Comparison of ENCODE assay signal across 14 cellular contexts in genomic region chr10:14840178-14840577, GRCh38. TPM values are rescaled to one million over a fixed set of nuclear protein-coding genes. Genes with fewer than 3 reads are reported as not detected.
DNase-seq lines count a peak whose midpoint lies in the region; ATAC-seq, FAIRE-seq and TF ChIP-seq lines count a peak whose summit lies in the region.
"Had no signal": no experiment of that assay in that cellular context is flagged by ENCODE, and none has a peak within 500 bp of the region (broad histone marks: within the 10 kb centered on the region; RNA-seq: fewer than 3 reads in every experiment).

No MANE protein-coding gene starts in this region.

- H3K27me3 ChIP-seq in HepG2 (ENCODE audit: control insufficient read depth in 1 of 2, insufficient read depth in 2 of 2, low read length in 2 of 2) (no peaks in the 10 kb centered on the region; a peak in 1 of 5 replicates), right lobe of liver (no peaks in the 10 kb centered on the region)

- no peak overlapping the region for H3K9ac ChIP-seq in HepG2 (ENCODE audit: insufficient read depth, low read depth, low read length)

- in situ Hi-C loops in HepG2 (cut with HindIII; ENCODE audit: extremely low pct_ligation_motif_present, low pct_unique_long_range_greater_than_20kb), result no loop called here

- TF ChIP-seq RAD21 in HepG2 (CRISPR knock-in tag; IDR thresholded peaks at IDR 0.05), result no peak

- no peak for TF ChIP-seq CTCF in HepG2 (CRISPR knock-in tag; IDR thresholded peaks at IDR 0.05)
- TF ChIP-seq CTCF in right lobe of liver (IDR thresholded peaks at IDR 0.05), result no peak
- TF ChIP-seq CTCF in glutamatergic neuron (IDR thresholded peaks at IDR 0.05; ENCODE audit: partially characterized antibody, unreplicated experiment), result no peak

- no peak for TF ChIP-seq POLR2A in HepG2 (IDR thresholded peaks at IDR 0.05; ENCODE audit: insufficient read depth in 1 of 2, low read depth in 2 of 2, low read length in 2 of 2)
- TF ChIP-seq POLR2A in right lobe of liver (IDR thresholded peaks at IDR 0.05), result no peak

- H3K27ac ChIP-seq in HepG2 (ENCODE audit: extremely low read length, insufficient read depth, low read length) (no peak overlapping the region), right lobe of liver (no peak overlapping the region)
- H3K27ac ChIP-seq: PC-9 had no signal

- intact Hi-C loops in HepG2 (cut with micrococcal nuclease; ENCODE audit: unreplicated experiment), result no loop called here
- intact Hi-C loops in right lobe of liver (cut with DNase I), result no loop called here

- H3K27ac Mint-ChIP-seq in T-helper 17 cell (peak overlapping the region; percentile 94), glutamatergic neuron (ENCODE audit: unreplicated experiment) (no peak overlapping the region)

- H3K36me3 Mint-ChIP-seq in T-helper 17 cell (ENCODE audit: low read depth) (peaks cover 11% of the 10 kb centered on the region), glutamatergic neuron (ENCODE audit: unreplicated experiment) (no peaks in the 10 kb centered on the region)

- H3K9me3 ChIP-seq in HepG2 (ENCODE audit: low read length) (no peaks in the 10 kb centered on the region), right lobe of liver (no peaks in the 10 kb centered on the region), T-helper 17 cell (ENCODE audit: control insufficient read depth, low read length, poor library complexity, severe bottlenecking) (no peaks in the 10 kb centered on the region)

- FAIRE-seq in HepG2 (lab: Jason Lieb, UNC), result no peak
- FAIRE-seq: colon, frontal cortex had no signal

- H3K4me2 ChIP-seq in HepG2 (ENCODE audit: low read depth, low read length), result peak overlapping the region; percentile 82; the same call in 1 of the 2 replicates

- H3K4me1 ChIP-seq in HepG2 (ENCODE audit: insufficient read depth, low read length) (peaks cover 17% of the 10 kb centered on the region), right lobe of liver (peaks cover 0 to 10% (median 4%) of the 10 kb centered on the region in 4 donors)

- CTCF ChIA-PET in HepG2 (lab: Yijun Ruan, JAX; ENCODE audit: low intra/inter-chr PET ratio, low total read pairs), result no interaction called here

- peaks cover 7% of the 10 kb centered on the region for H3K9me3 Mint-ChIP-seq in glutamatergic neuron (ENCODE audit: unreplicated experiment)

- ATAC-seq in HepG2 (no peak), right lobe of liver (no peak), T-helper 17 cell (no peak)

- TF ChIP-seq EP300 in HepG2 (IDR thresholded peaks at IDR 0.05; ENCODE audit: low read depth in 2 of 2, low read length in 2 of 2) (no peak), HepG2 (CRISPR knock-in tag; IDR thresholded peaks at IDR 0.05; ENCODE audit: borderline replicate concordance) (no peak)

- peaks cover 13 to 43% of the 10 kb centered on the region in 2 experiments for H3K36me3 ChIP-seq in HepG2 (replicated peaks in 1 of 2; ENCODE audit: control insufficient read depth in 1 of 2, insufficient read depth in 2 of 2, low read length in 2 of 2)
- H3K36me3 ChIP-seq in right lobe of liver, result peaks cover 0 to 29% (median 3%) of the 10 kb centered on the region in 4 donors

- POLR2A ChIA-PET in HepG2 (lab: Yijun Ruan, JAX), result no interaction called here

- peaks cover 25% of the 10 kb centered on the region for H3K79me2 ChIP-seq in HepG2 (ENCODE audit: insufficient read depth, low read length)

- no peak overlapping the region; a peak in 2 of 6 replicates for H3K4me3 ChIP-seq in HepG2 (replicated peaks in 1 of 3; ENCODE audit: insufficient read depth in 1 of 3, low read depth in 2 of 3, low read length in 3 of 3)
- no peak overlapping the region for H3K4me3 ChIP-seq in right lobe of liver

- H3K4me3 Mint-ChIP-seq in T-helper 17 cell, result peak overlapping the region; percentile 95
- H3K4me3 Mint-ChIP-seq in glutamatergic neuron (ENCODE audit: unreplicated experiment), result peak overlapping the region; percentile 64

- no peak for DNase-seq in HepG2 (ENCODE audit: low spot score)
- DNase-seq in right lobe of liver, result no peak
- DNase-seq in T-helper 17 cell, result no peak
- DNase-seq in glutamatergic neuron, result no peak
- no peak for DNase-seq in GM19238 (ENCODE audit: insufficient read length, low spot score)
- no peak for DNase-seq in NCI-H345 (lab: John Stamatoyannopoulos, UW)
- DNase-seq in NCI-H1092 treated with DMSO at 0.1 percent for 48 hours (lab: John Stamatoyannopoulos, UW), result no peak
- DNase-seq: DMS79, GOT3, NCI-H2081, NCI-H526 treated with DMSO at 0.1 percent for 48 hours, PC-9 had no signal

- WGBS in HepG2 (ENCODE audit: low lambda C conversion rate), result 96% methylated on average over 2 of the region's 2 CpGs
- 79% methylated on average over 2 of the region's 2 CpGs for WGBS in right lobe of liver (ENCODE audit: insufficient coverage, low coverage, low lambda C conversion rate, missing lambda C conversion rate)

- no peak overlapping the region for H2AFZ ChIP-seq in HepG2 (ENCODE audit: low read length)
- H2AFZ ChIP-seq: PC-9 had no signal

- BruUV-seq in HepG2 (replicated peaks; lab: Mats Ljungman, UMichigan), result no TSS peak

- H4K20me1 ChIP-seq in HepG2 (ENCODE audit: insufficient read depth, low read length), result peaks cover 4% of the 10 kb centered on the region; the same call in 1 of the 2 replicates

- H3K27me3 Mint-ChIP-seq in T-helper 17 cell (no peaks in the 10 kb centered on the region), glutamatergic neuron (ENCODE audit: unreplicated experiment) (peaks cover 7% of the 10 kb centered on the region)

- peaks cover 15% of the 10 kb centered on the region for H3K4me1 Mint-ChIP-seq in T-helper 17 cell
- peaks cover 2% of the 10 kb centered on the region for H3K4me1 Mint-ChIP-seq in glutamatergic neuron (ENCODE audit: low read depth, unreplicated experiment)

RNA-seq across cellular contexts. Expression of gene HSPA14, which starts 2.1 kb away (rescaled TPM):
- 29.8 and 42.9 TPM in 2 replicates for total RNA-seq in HepG2 (2016; rRNA removed; fragmentation: Illumina TruSeq; extraction: Trizol)
- total RNA-seq in HepG2 (2016; cell fraction: cytosol; rRNA removed; fragmentation: Illumina TruSeq; extraction: Trizol; ENCODE audit: low read depth), result 6.3 and 7.7 TPM in 2 replicates
- total RNA-seq in HepG2 (2016; cell fraction: insoluble cytoplasmic fraction; rRNA removed; fragmentation: Illumina TruSeq; extraction: Trizol), result 29.1 and 44.5 TPM in 2 replicates
- total RNA-seq in HepG2 (2016; cell fraction: membrane; rRNA removed; fragmentation: Illumina TruSeq; extraction: Trizol), result 14.3 TPM in 2 replicates
- total RNA-seq in HepG2 (2016; cell fraction: nucleus; rRNA removed; fragmentation: Illumina TruSeq; extraction: Trizol), result 14.4 and 15.2 TPM in 2 replicates
- polyA plus RNA-seq in HepG2 (2011; rRNA removed), result 6.7 and 10.7 TPM in 2 replicates
- 4.2 and 4.8 TPM in 2 replicates for polyA plus RNA-seq in HepG2 (2011; cell fraction: cytosol; rRNA removed)
- 5.3 and 6.5 TPM in 2 replicates for polyA plus RNA-seq in HepG2 (2011; cell fraction: nucleus; rRNA removed)
- 6.8 and 7.8 TPM in 2 replicates for polyA plus RNA-seq in HepG2 (2012)
- polyA plus RNA-seq in HepG2 (2016; cell fraction: cytosol; fragmentation: Illumina TruSeq; extraction: Trizol; ENCODE audit: low read depth), result 4.1 and 4.4 TPM in 2 replicates
- 34.0 and 35.5 TPM in 2 replicates for polyA plus RNA-seq in HepG2 (2016; cell fraction: insoluble cytoplasmic fraction; fragmentation: Illumina TruSeq; extraction: Trizol; ENCODE audit: low read depth)
- polyA plus RNA-seq in HepG2 (2016; cell fraction: membrane; fragmentation: Illumina TruSeq; extraction: Trizol; ENCODE audit: low read depth), result 6.9 and 7.7 TPM in 2 replicates
- polyA plus RNA-seq in HepG2 (2016; cell fraction: nucleus; fragmentation: Illumina TruSeq; extraction: Trizol; ENCODE audit: insufficient read depth, low read depth), result 19.9 and 23.1 TPM in 2 replicates
- 1.3 and 3.7 TPM in 2 replicates for polyA minus RNA-seq in HepG2 (2011; rRNA and poly(A)+ RNA removed; ENCODE audit: low replicate concordance)
- polyA minus RNA-seq in HepG2 (2011; cell fraction: cytosol; rRNA and poly(A)+ RNA removed), result 2.6 and 3.1 TPM in 2 replicates
- polyA minus RNA-seq in HepG2 (2011; cell fraction: nucleus; rRNA and poly(A)+ RNA removed), result 10.1 and 10.6 TPM in 2 replicates
- total RNA-seq in right lobe of liver, result 1 to 10 TPM; 2.7 to 8.6 (median 4.9) TPM
- 10 to 100 TPM; 22.5 to 24.7 TPM for total RNA-seq in T-helper 17 cell
- total RNA-seq in glutamatergic neuron (ENCODE audit: unreplicated experiment), result 10.1 TPM

RNA-seq across cellular contexts. Expression of gene MSANTD7, which starts 2.1 kb away (rescaled TPM):
- total RNA-seq in HepG2 (2016; rRNA removed; fragmentation: Illumina TruSeq; extraction: Trizol), result 16.7 and 22.8 TPM in 2 replicates
- total RNA-seq in HepG2 (2016; cell fraction: cytosol; rRNA removed; fragmentation: Illumina TruSeq; extraction: Trizol; ENCODE audit: low read depth), result 2.6 and 2.8 TPM in 2 replicates
- 17.3 and 21.2 TPM in 2 replicates for total RNA-seq in HepG2 (2016; cell fraction: insoluble cytoplasmic fraction; rRNA removed; fragmentation: Illumina TruSeq; extraction: Trizol)
- 12.6 and 15.8 TPM in 2 replicates for total RNA-seq in HepG2 (2016; cell fraction: membrane; rRNA removed; fragmentation: Illumina TruSeq; extraction: Trizol)
- total RNA-seq in HepG2 (2016; cell fraction: nucleus; rRNA removed; fragmentation: Illumina TruSeq; extraction: Trizol), result 11.5 and 14.9 TPM in 2 replicates
- polyA plus RNA-seq in HepG2 (2011; rRNA removed), result 3.3 and 3.7 TPM in 2 replicates
- polyA plus RNA-seq in HepG2 (2011; cell fraction: cytosol; rRNA removed), result 2.3 and 2.5 TPM in 2 replicates
- polyA plus RNA-seq in HepG2 (2011; cell fraction: nucleus; rRNA removed), result 3.1 and 3.3 TPM in 2 replicates
- 5.0 and 5.4 TPM in 2 replicates for polyA plus RNA-seq in HepG2 (2012)
- polyA plus RNA-seq in HepG2 (2016; cell fraction: cytosol; fragmentation: Illumina TruSeq; extraction: Trizol; ENCODE audit: low read depth), result 1.9 and 2.6 TPM in 2 replicates
- polyA plus RNA-seq in HepG2 (2016; cell fraction: insoluble cytoplasmic fraction; fragmentation: Illumina TruSeq; extraction: Trizol; ENCODE audit: low read depth), result 13.5 and 15.6 TPM in 2 replicates
- 5.8 and 7.4 TPM in 2 replicates for polyA plus RNA-seq in HepG2 (2016; cell fraction: membrane; fragmentation: Illumina TruSeq; extraction: Trizol; ENCODE audit: low read depth)
- 14.2 and 14.9 TPM in 2 replicates for polyA plus RNA-seq in HepG2 (2016; cell fraction: nucleus; fragmentation: Illumina TruSeq; extraction: Trizol; ENCODE audit: insufficient read depth, low read depth)
- 13.9 and 22.5 TPM in 2 replicates for polyA minus RNA-seq in HepG2 (2011; rRNA and poly(A)+ RNA removed; ENCODE audit: low replicate concordance)
- polyA minus RNA-seq in HepG2 (2011; cell fraction: cytosol; rRNA and poly(A)+ RNA removed), result 5.7 and 6.6 TPM in 2 replicates
- polyA minus RNA-seq in HepG2 (2011; cell fraction: nucleus; rRNA and poly(A)+ RNA removed), result 13.1 and 14.9 TPM in 2 replicates
- total RNA-seq in right lobe of liver, result 1 to 10 TPM; 2.2 to 6.0 (median 3.2) TPM
- total RNA-seq in T-helper 17 cell, result 10 to 100 TPM; 22.2 to 23.2 TPM
- 13.7 TPM for total RNA-seq in glutamatergic neuron (ENCODE audit: unreplicated experiment)

RNA-seq across cellular contexts. Expression of gene CDNF, which starts 2.3 kb away (rescaled TPM):
- total RNA-seq in HepG2 (2016; rRNA removed; fragmentation: Illumina TruSeq; extraction: Trizol), result 0.33 and 0.38 TPM in 2 replicates
- not detected in 2 replicates for total RNA-seq in HepG2 (2016; cell fraction: cytosol; rRNA removed; fragmentation: Illumina TruSeq; extraction: Trizol; ENCODE audit: low read depth)
- 0.18 and 0.22 TPM in 2 replicates for total RNA-seq in HepG2 (2016; cell fraction: insoluble cytoplasmic fraction; rRNA removed; fragmentation: Illumina TruSeq; extraction: Trizol)
- 0.24 and 0.31 TPM in 2 replicates for total RNA-seq in HepG2 (2016; cell fraction: membrane; rRNA removed; fragmentation: Illumina TruSeq; extraction: Trizol)
- total RNA-seq in HepG2 (2016; cell fraction: nucleus; rRNA removed; fragmentation: Illumina TruSeq; extraction: Trizol), result 0.50 and 0.99 TPM in 2 replicates
- polyA plus RNA-seq in HepG2 (2011; rRNA removed), result 0.29 and 0.40 TPM in 2 replicates
- polyA plus RNA-seq in HepG2 (2011; cell fraction: cytosol; rRNA removed), result 0.28 and 0.30 TPM in 2 replicates
- polyA plus RNA-seq in HepG2 (2011; cell fraction: nucleus; rRNA removed), result 0.90 TPM in 1 of 2 replicates, not detected in the other
- 0.37 and 0.55 TPM in 2 replicates for polyA plus RNA-seq in HepG2 (2012)
- polyA plus RNA-seq in HepG2 (2016; cell fraction: cytosol; fragmentation: Illumina TruSeq; extraction: Trizol; ENCODE audit: low read depth), result 0.11 and 0.36 TPM in 2 replicates
- polyA plus RNA-seq in HepG2 (2016; cell fraction: insoluble cytoplasmic fraction; fragmentation: Illumina TruSeq; extraction: Trizol; ENCODE audit: low read depth), result 0.22 TPM in 1 of 2 replicates, not detected in the other
- 0.23 and 0.35 TPM in 2 replicates for polyA plus RNA-seq in HepG2 (2016; cell fraction: membrane; fragmentation: Illumina TruSeq; extraction: Trizol; ENCODE audit: low read depth)
- polyA plus RNA-seq in HepG2 (2016; cell fraction: nucleus; fragmentation: Illumina TruSeq; extraction: Trizol; ENCODE audit: insufficient read depth, low read depth), result 0.96 and 1.9 TPM in 2 replicates
- not detected in 2 replicates for polyA minus RNA-seq in HepG2 (2011; rRNA and poly(A)+ RNA removed; ENCODE audit: low replicate concordance)
- 0.59 TPM in 1 of 2 replicates, not detected in the other for polyA minus RNA-seq in HepG2 (2011; cell fraction: cytosol; rRNA and poly(A)+ RNA removed)
- polyA minus RNA-seq in HepG2 (2011; cell fraction: nucleus; rRNA and poly(A)+ RNA removed), result 0.64 and 1.4 TPM in 2 replicates
- 1 to 10 TPM in 5 of 6 experiments, under 1 TPM in 1; 0.93 to 4.5 (median 3.7) TPM for total RNA-seq in right lobe of liver
- 1 to 10 TPM in 1 of 2 donors, under 1 TPM in 1; 0.62 to 3.2 TPM for total RNA-seq in T-helper 17 cell
- total RNA-seq in glutamatergic neuron (ENCODE audit: unreplicated experiment), result 2.2 TPM

RNA-seq across cellular contexts. Expression of gene SUV39H2, which starts 38.5 kb away (rescaled TPM):
- total RNA-seq in HepG2 (2016; rRNA removed; fragmentation: Illumina TruSeq; extraction: Trizol) (44.3 and 68.8 TPM in 2 replicates), right lobe of liver (1 to 10 TPM; 2.8 to 6.0 (median 4.1) TPM), T-helper 17 cell (1 to 10 TPM; 3.3 to 3.7 TPM), glutamatergic neuron (ENCODE audit: unreplicated experiment) (15.1 TPM)
- 20.7 and 23.6 TPM in 2 replicates for total RNA-seq in HepG2 (2016; cell fraction: cytosol; rRNA removed; fragmentation: Illumina TruSeq; extraction: Trizol; ENCODE audit: low read depth)
- total RNA-seq in HepG2 (2016; cell fraction: insoluble cytoplasmic fraction; rRNA removed; fragmentation: Illumina TruSeq; extraction: Trizol), result 42.7 and 64.8 TPM in 2 replicates
- 49.3 and 50.1 TPM in 2 replicates for total RNA-seq in HepG2 (2016; cell fraction: membrane; rRNA removed; fragmentation: Illumina TruSeq; extraction: Trizol)
- 30.7 and 31.3 TPM in 2 replicates for total RNA-seq in HepG2 (2016; cell fraction: nucleus; rRNA removed; fragmentation: Illumina TruSeq; extraction: Trizol)
- 5.9 and 9.0 TPM in 2 replicates for polyA plus RNA-seq in HepG2 (2011; rRNA removed)
- polyA plus RNA-seq in HepG2 (2011; cell fraction: cytosol; rRNA removed), result 3.1 and 5.2 TPM in 2 replicates
- polyA plus RNA-seq in HepG2 (2011; cell fraction: nucleus; rRNA removed), result 4.5 and 5.0 TPM in 2 replicates
- 12.7 and 17.6 TPM in 2 replicates for polyA plus RNA-seq in HepG2 (2012)
- 13.6 and 17.0 TPM in 2 replicates for polyA plus RNA-seq in HepG2 (2016; cell fraction: cytosol; fragmentation: Illumina TruSeq; extraction: Trizol; ENCODE audit: low read depth)
- 54.6 and 59.6 TPM in 2 replicates for polyA plus RNA-seq in HepG2 (2016; cell fraction: insoluble cytoplasmic fraction; fragmentation: Illumina TruSeq; extraction: Trizol; ENCODE audit: low read depth)
- 29.4 and 34.4 TPM in 2 replicates for polyA plus RNA-seq in HepG2 (2016; cell fraction: membrane; fragmentation: Illumina TruSeq; extraction: Trizol; ENCODE audit: low read depth)
- 25.2 and 27.2 TPM in 2 replicates for polyA plus RNA-seq in HepG2 (2016; cell fraction: nucleus; fragmentation: Illumina TruSeq; extraction: Trizol; ENCODE audit: insufficient read depth, low read depth)
- 14.8 and 22.1 TPM in 2 replicates for polyA minus RNA-seq in HepG2 (2011; rRNA and poly(A)+ RNA removed; ENCODE audit: low replicate concordance)
- 12.4 and 12.8 TPM in 2 replicates for polyA minus RNA-seq in HepG2 (2011; cell fraction: cytosol; rRNA and poly(A)+ RNA removed)
- polyA minus RNA-seq in HepG2 (2011; cell fraction: nucleus; rRNA and poly(A)+ RNA removed), result 27.1 and 31.3 TPM in 2 replicates
